ENCODE assay signal across 19 cellular contexts in genomic region chr14:92341791-92342190, GRCh38. TPM values are rescaled to one million over a fixed set of nuclear protein-coding genes. Genes with fewer than 3 reads are reported as not detected.
DNase-seq lines count a peak whose midpoint lies in the region; ATAC-seq lines count a peak whose summit lies in the region.
"Had no signal": no experiment of that assay in that cellular context is flagged by ENCODE, and none has a peak within 500 bp of the region (broad histone marks: within the 10 kb centered on the region; RNA-seq: fewer than 3 reads in every experiment).

No MANE protein-coding gene starts in this region.

- peaks cover 29% of the 10 kb centered on the region for H3K27me3 Mint-ChIP-seq in activated T-cell treated with anti-CD3 and anti-CD28 coated beads, Interleukin-2, amount 50 U/mL, for 4 hours (ENCODE audit: low read depth)
- H3K27me3 Mint-ChIP-seq in stimulated activated naive CD8-positive, alpha-beta T cell treated with anti-CD3 and anti-CD28 coated beads, Interleukin-15, Interleukin-2, amounts not matched to agents 100 ng/mL and 50 ng/mL, for 24 hours, result peaks cover 37% of the 10 kb centered on the region
- H3K27me3 Mint-ChIP-seq in immature natural killer cell (ENCODE audit: low read depth in 3 of 3), result peaks cover 1 to 6% (median 3%) of the 10 kb centered on the region in 3 donors

- ATAC-seq in activated T-cell treated with anti-CD3 and anti-CD28 coated beads, Interleukin-2, amount 50 U/mL, for 4 hours, result peak; percentile 88 to 94

- no peaks in the 10 kb centered on the region for H3K27me3 ChIP-seq in HAP-1 (ENCODE audit: low read depth)

- H3K9me3 ChIP-seq in HAP-1, result no peaks in the 10 kb centered on the region

- peaks cover 5% of the 10 kb centered on the region for H3K9me3 Mint-ChIP-seq in activated T-cell treated with anti-CD3 and anti-CD28 coated beads, Interleukin-2, amount 50 U/mL, for 4 hours
- H3K9me3 Mint-ChIP-seq in stimulated activated naive CD8-positive, alpha-beta T cell treated with anti-CD3 and anti-CD28 coated beads, Interleukin-15, Interleukin-2, amounts not matched to agents 100 ng/mL and 50 ng/mL, for 24 hours, result peaks cover 5% of the 10 kb centered on the region
- no peaks in the 10 kb centered on the region for H3K9me3 Mint-ChIP-seq in immature natural killer cell

- H3K36me3 Mint-ChIP-seq in activated T-cell treated with anti-CD3 and anti-CD28 coated beads, Interleukin-2, amount 50 U/mL, for 4 hours (ENCODE audit: insufficient read depth), result no peaks in the 10 kb centered on the region
- peaks cover 6% of the 10 kb centered on the region for H3K36me3 Mint-ChIP-seq in stimulated activated naive CD8-positive, alpha-beta T cell treated with anti-CD3 and anti-CD28 coated beads, Interleukin-15, Interleukin-2, amounts not matched to agents 100 ng/mL and 50 ng/mL, for 24 hours (ENCODE audit: low read depth)
- H3K36me3 Mint-ChIP-seq in immature natural killer cell, result no peaks in the 10 kb centered on the region
- H3K36me3 Mint-ChIP-seq: brain; CD4-positive, CD25-positive, alpha-beta regulatory T cell had no signal

- no peaks in the 10 kb centered on the region for H3K4me1 ChIP-seq in HAP-1

- H3K36me3 ChIP-seq in HAP-1 (replicated peaks), result no peaks in the 10 kb centered on the region

- peak; percentile 48 for DNase-seq in activated naive CD4-positive, alpha-beta T cell treated with Interleukin-2 at 50 U/mL for 16 hours
- DNase-seq in activated naive CD4-positive, alpha-beta T cell (lab: John Stamatoyannopoulos, UW), result no peak
- no peak for DNase-seq in activated T-cell treated with anti-CD3 and anti-CD28 coated beads, Interleukin-2, amount 50 U/mL, for 4 hours
- DNase-seq in stimulated activated CD4-positive, alpha-beta T cell treated with anti-CD3 and anti-CD28 coated beads, Interleukin-12 subunit alpha, Interleukin-12 subunit beta, amount 100 ng/mL, for 48 hours (ENCODE audit: low read depth in 2 of 3, low spot score in 1 of 3), result peak; percentile 42 to 50 (median 48)
- DNase-seq in immature natural killer cell (no peak), HAP-1 (ENCODE audit: low spot score in 2 of 2) (no peak), occipital lobe (lab: John Stamatoyannopoulos, UW) (no peak)
- DNase-seq: endodermal cell, GM23248, kidney glomerular epithelial cell, NCI-H2107, T-helper 9 cell had no signal

- no peak overlapping the region for H3K4me3 Mint-ChIP-seq in activated T-cell treated with anti-CD3 and anti-CD28 coated beads, Interleukin-2, amount 50 U/mL, for 4 hours
- peak overlapping the region; percentile 46 for H3K4me3 Mint-ChIP-seq in stimulated activated naive CD8-positive, alpha-beta T cell treated with anti-CD3 and anti-CD28 coated beads, Interleukin-15, Interleukin-2, amounts not matched to agents 100 ng/mL and 50 ng/mL, for 24 hours
- no peak overlapping the region for H3K4me3 Mint-ChIP-seq in immature natural killer cell
- H3K4me3 Mint-ChIP-seq: brain; CD4-positive, CD25-positive, alpha-beta regulatory T cell; endodermal cell; type B pancreatic cell had no signal

- in situ Hi-C loops in HAP-1 (cut with MboI; ENCODE audit: low sequenced_read_pairs), result no loop called here

- H3K4me1 Mint-ChIP-seq in activated T-cell treated with anti-CD3 and anti-CD28 coated beads, Interleukin-2, amount 50 U/mL, for 4 hours (ENCODE audit: low read depth), result peaks cover 19% of the 10 kb centered on the region
- peaks cover 31% of the 10 kb centered on the region for H3K4me1 Mint-ChIP-seq in stimulated activated naive CD8-positive, alpha-beta T cell treated with anti-CD3 and anti-CD28 coated beads, Interleukin-15, Interleukin-2, amounts not matched to agents 100 ng/mL and 50 ng/mL, for 24 hours (ENCODE audit: low read depth)
- no peaks in the 10 kb centered on the region for H3K4me1 Mint-ChIP-seq in immature natural killer cell
- H3K4me1 Mint-ChIP-seq: brain had no signal

- H3K27ac Mint-ChIP-seq in stimulated activated naive CD8-positive, alpha-beta T cell treated with anti-CD3 and anti-CD28 coated beads, Interleukin-15, Interleukin-2, amounts not matched to agents 100 ng/mL and 50 ng/mL, for 24 hours, result peak overlapping the region; percentile 81
- no peak overlapping the region for H3K27ac Mint-ChIP-seq in immature natural killer cell
- H3K27ac Mint-ChIP-seq: brain; CD4-positive, CD25-positive, alpha-beta regulatory T cell; endodermal cell; type B pancreatic cell had no signal

- H3K4me3 ChIP-seq in HAP-1, result no peak overlapping the region
- H3K4me3 ChIP-seq: GM23248, smooth muscle cell had no signal

RNA-seq across cellular contexts. Expression of gene SLC24A4, which starts 18.8 kb away (rescaled TPM):
- total RNA-seq in activated T-cell treated with anti-CD3 and anti-CD28 coated beads, Interleukin-2, amount 50 U/mL, for 4 hours, result under 1 TPM in 1 of 3 donors, not detected in 2; 0.03 TPM
- polyA plus RNA-seq in immature natural killer cell, result under 1 TPM; 0.05 to 0.52 (median 0.12) TPM
- total RNA-seq in occipital lobe, result 0.31 TPM
- total RNA-seq: CD4-positive, CD25-positive, alpha-beta regulatory T cell; GM23248; myocyte; renal cortical epithelial cell had no signal
- polyA plus RNA-seq: GM23248, smooth muscle cell had no signal

Comparison
In these comparisons a context has a peak if more than half of its experiments do, and no peak if none do; other contexts are left out.
1. DNase-seq: peak in activated naive CD4-positive, alpha-beta T cell treated with Interleukin-2 at 50 U/mL for 16 hours (single experiment) and stimulated activated CD4-positive, alpha-beta T cell treated with anti-CD3 and anti-CD28 coated beads, Interleukin-12 subunit alpha, Interleukin-12 subunit beta, amount 100 ng/mL, for 48 hours (3 of 3); none in activated naive CD4-positive, alpha-beta T cell (0 of 4), activated T-cell treated with anti-CD3 and anti-CD28 coated beads, Interleukin-2, amount 50 U/mL, for 4 hours (single experiment), immature natural killer cell (0 of 3), HAP-1 (0 of 2) and occipital lobe (single experiment).